2 cellular contexts compared by ENCODE assay signal in genomic region chr15:69080958-69081248, GRCh38.
TF ChIP-seq lines count a peak whose summit lies in the region.

No MANE protein-coding gene starts in this region.

TF ChIP-seq in IMR-90, 13 proteins besides CTCF, POLR2A, EP300 and RAD21:
- TF ChIP-seq USF2 (IDR thresholded peaks at IDR 0.05; ENCODE audit: low read depth, low read length): no peak
- no peak for TF ChIP-seq RFX5 (IDR thresholded peaks at IDR 0.05; ENCODE audit: low read depth, low read length)
- no peak for TF ChIP-seq CEBPB (IDR thresholded peaks at IDR 0.05; ENCODE audit: low read depth, low read length)
- TF ChIP-seq CHD1 (IDR thresholded peaks at IDR 0.05; ENCODE audit: low read depth, low read length): no peak
- no peak for TF ChIP-seq MAFK (IDR thresholded peaks at IDR 0.05; ENCODE audit: low read depth, low read length)

TF ChIP-seq in endothelial cell of umbilical vein, 7 proteins besides CTCF, POLR2A, EP300 and RAD21:
- TF ChIP-seq POLR2AphosphoS5 (IDR thresholded peaks at IDR 0.05; ENCODE audit: insufficient read depth, low read depth, low read length) (no peak), GATA2 (IDR thresholded peaks at IDR 0.05; ENCODE audit: insufficient read depth, insufficient read length, low read depth, low read length) (no peak), MAX (IDR thresholded peaks at IDR 0.05; ENCODE audit: insufficient read depth, insufficient read length) (no peak)
